ENCODE assay signal across 10 cellular contexts in genomic region chr16:54284319-54284930, GRCh38. TPM values are rescaled to one million over a fixed set of nuclear protein-coding genes. Genes with fewer than 3 reads are reported as not detected.
A peak's percentile ranks its signal among the peaks of the same experiment; 100 is the strongest.
DNase-seq lines count a peak whose midpoint lies in the region; ATAC-seq, FAIRE-seq and TF ChIP-seq lines count a peak whose summit lies in the region.
"Had no signal": no experiment of that assay in that cellular context is flagged by ENCODE, and none has a peak within 500 bp of the region (broad histone marks: within the 10 kb centered on the region; RNA-seq: fewer than 3 reads in every experiment).

No MANE protein-coding gene starts in this region.

- H3K4me1 ChIP-seq in A549 (peaks cover 20% of the 10 kb centered on the region; the same call in 1 of the 3 replicates), HAP-1 (no peaks in the 10 kb centered on the region), lower lobe of right lung (peaks cover 29% of the 10 kb centered on the region)
- H3K4me1 ChIP-seq: foreskin keratinocyte had no signal

- H3K36me3 ChIP-seq in HAP-1 (replicated peaks) = no peaks in the 10 kb centered on the region
- H3K36me3 ChIP-seq in bronchial epithelial cell (ENCODE audit: control insufficient read depth, insufficient read depth, low read length) = peaks cover 1% of the 10 kb centered on the region
- no peaks in the 10 kb centered on the region for H3K36me3 ChIP-seq in lower lobe of right lung

- FAIRE-seq in A549 (lab: Jason Lieb, UNC) (no peak), bronchial epithelial cell (lab: Jason Lieb, UNC) (no peak)

- H3K27ac ChIP-seq in A549 (peak overlapping the region in 1 of 2 experiments; percentile 92; a peak in 4 of 6 replicates), lower lobe of right lung (peak overlapping the region; percentile 73)
- H3K27ac ChIP-seq: foreskin keratinocyte had no signal

- in situ Hi-C loops in HAP-1 (cut with MboI; ENCODE audit: low sequenced_read_pairs) = loop anchor here (10.0 to 25.0 kb wide), 3 partner anchors 522 to 978 kb away; partner anchors contain the start of gene IRX5

- no peaks in the 10 kb centered on the region for H3K9me3 ChIP-seq in A549
- H3K9me3 ChIP-seq in HAP-1 = no peaks in the 10 kb centered on the region
- H3K9me3 ChIP-seq in lower lobe of right lung = no peaks in the 10 kb centered on the region

- TF ChIP-seq EP300 in A549 (IDR thresholded peaks at IDR 0.05) = no peak

- DNase-seq in A549 (ENCODE audit: low read depth in 1 of 2, low spot score in 1 of 2) (no peak), HAP-1 (ENCODE audit: low spot score in 2 of 2) (peak in 1 of 2 experiments; percentile 59), bronchial epithelial cell (ENCODE audit: low read depth) (no peak), lower lobe of right lung (no peak), cerebellum (ENCODE audit: low spot score) (no peak), NCI-H82 (lab: John Stamatoyannopoulos, UW) (no peak)
- no peak for DNase-seq in activated naive CD4-positive, alpha-beta T cell treated with Interleukin-2 at 50 U/mL for 16 hours
- DNase-seq: activated CD4-positive, CD25-positive, alpha-beta regulatory T cell had no signal

- CTCF ChIA-PET in A549 (lab: Yijun Ruan, JAX) = interaction anchor here (1.0 to 2.3 kb wide), 5 partner anchors 382 to 652 kb away, joined by 3 to 8 read pairs (median 3); no protein-coding TSS in a partner anchor

- no peak for TF ChIP-seq CTCF in A549 (IDR thresholded peaks at IDR 0.05)
- TF ChIP-seq CTCF in bronchial epithelial cell (IDR thresholded peaks at IDR 0.05; ENCODE audit: insufficient read depth, low read length, severe bottlenecking) = peak; percentile 7
- TF ChIP-seq CTCF in lower lobe of right lung (IDR thresholded peaks at IDR 0.05) = no peak

- H3K4me3 ChIP-seq in A549 = peak overlapping the region; percentile 80
- H3K4me3 ChIP-seq in HAP-1 = peak overlapping the region; percentile 61
- peak overlapping the region; percentile 90 for H3K4me3 ChIP-seq in bronchial epithelial cell (ENCODE audit: low read depth, low read length)
- peak overlapping the region; percentile 60 for H3K4me3 ChIP-seq in lower lobe of right lung

- peak overlapping the region; percentile 92 for H3K4me2 ChIP-seq in A549

- no peak for TF ChIP-seq POLR2A in A549 (IDR thresholded peaks at IDR 0.05; ENCODE audit: low read length)

- POLR2A ChIA-PET in A549 (lab: Yijun Ruan, JAX) = interaction anchor here (3.5 kb wide), 1 partner anchor 645 kb away, joined by 14 read pairs; no protein-coding TSS in a partner anchor

- TF ChIP-seq RAD21 in A549 (conservative IDR thresholded peaks at IDR 0.05 in 1 of 2, IDR thresholded peaks at IDR 0.05 in 1 of 2) = no peak

- intact Hi-C loops in lower lobe of right lung (cut with DNase I) = no loop called here

- WGBS in A549 (ENCODE audit: missing lambda C conversion rate) = 31% methylated on average over 23 of the region's 73 CpGs

- H3K27me3 ChIP-seq in HAP-1 (ENCODE audit: low read depth) = no peaks in the 10 kb centered on the region
- H3K27me3 ChIP-seq in bronchial epithelial cell (ENCODE audit: control insufficient read depth, insufficient read depth, low read length) = no peaks in the 10 kb centered on the region
- peaks cover 87% of the 10 kb centered on the region for H3K27me3 ChIP-seq in lower lobe of right lung (ENCODE audit: low read depth)
- H3K27me3 ChIP-seq: foreskin keratinocyte had no signal

- ATAC-seq in A549 = no peak
- no peak for ATAC-seq in lower lobe of right lung
- no peak for ATAC-seq in GM19324 (IDR thresholded peaks at IDR 0.05; ENCODE audit: low FRiP score, unreplicated experiment)
- ATAC-seq: foreskin keratinocyte had no signal

TF ChIP-seq in A549, 52 proteins besides CTCF, POLR2A, EP300 and RAD21:
- TF ChIP-seq JUN (IDR thresholded peaks at IDR 0.05) (no peak), SMC3 (IDR thresholded peaks at IDR 0.05) (no peak)
TF ChIP-seq in A549: peak in this region for 0.

RNA-seq across cellular contexts. Expression of gene IRX3, which starts 2.2 kb away (rescaled TPM):
- polyA plus RNA-seq in A549 (2011; rRNA removed) (0.54 and 1.7 TPM in 2 replicates), A549 (2017; fragmentation: RNase III; extraction: RNeasy Plus Mini Kit Qiagen cat#74134 plus additional on column Dnase treatment) (2.6 to 3.7 TPM (median 3.2 TPM) in 3 replicates)
- 1.9 and 2.7 TPM in 2 replicates for polyA plus RNA-seq in A549 (2012; cell fraction: cytosol; rRNA removed)
- polyA plus RNA-seq in A549 (2012; cell fraction: nucleus; rRNA removed) = 2.8 and 3.4 TPM in 2 replicates
- 0.45 and 0.54 TPM in 2 replicates for polyA minus RNA-seq in A549 (2011; rRNA and poly(A)+ RNA removed)
- total RNA-seq in bronchial epithelial cell (2.1 and 6.0 TPM in 2 replicates), lower lobe of right lung (108 TPM), cerebellum (11.4 TPM)
